In the genomic region with DNA sequence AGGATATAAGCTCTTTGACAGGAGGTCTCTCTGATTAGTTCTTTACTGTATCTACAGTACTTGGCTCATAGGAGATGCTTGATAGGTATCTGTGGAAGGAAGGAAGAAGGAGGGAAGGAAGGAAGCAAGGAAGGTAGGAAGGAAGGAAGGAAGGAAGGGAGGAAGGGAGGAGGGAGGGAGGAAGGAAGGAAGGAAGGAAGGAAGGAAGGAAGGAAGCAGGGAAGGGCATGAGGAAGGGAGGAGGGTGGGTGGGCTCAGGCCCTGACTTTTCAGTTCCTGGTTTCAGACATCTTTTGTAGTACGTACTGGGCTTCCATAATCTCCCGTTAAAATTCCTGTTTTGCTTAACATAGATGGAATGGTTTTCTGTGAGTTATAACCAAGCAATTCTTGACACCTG, we compare ENCODE assay signal across 27 cellular contexts.
"Had no signal": no experiment of that assay in that cellular context is flagged by ENCODE, and none has a peak within 500 bp of the region (broad histone marks: within the 10 kb centered on the region; RNA-seq: fewer than 3 reads in every experiment).

No MANE protein-coding gene starts in this region.

- H3K9me3 ChIP-seq: ovary, psoas muscle, sigmoid colon, stomach, thoracic aorta, thyroid gland, tibial nerve, upper lobe of left lung, vagina had no signal

- H3K4me2 ChIP-seq: neural progenitor cell had no signal

- H3K4me3 Mint-ChIP-seq: natural killer cell; nephron; neural progenitor cell; stimulated activated effector memory CD8-positive, alpha-beta T cell treated with anti-CD3 and anti-CD28 coated beads, Interleukin-12 subunit alpha, Interleukin-12 subunit beta, amount 100 ng/mL, for 72 hours; stimulated activated naive B cell treated with anti-CD40 and anti-IgM and Interleukin-4, amounts not matched to agents 10 μg/mL and 1 μg/mL and 100 μg/mL, for 72 hours; stimulated activated naive CD8-positive, alpha-beta T cell treated with anti-CD3 and anti-CD28 coated beads, Interleukin-15, Interleukin-2, amounts not matched to agents 100 ng/mL and 50 ng/mL, for 24 hours had no signal

- H3K79me2 ChIP-seq: parathyroid adenoma had no signal

- H3K27me3 ChIP-seq: neural progenitor cell, ovary, sigmoid colon, stomach, thyroid gland, tibial nerve, upper lobe of left lung, vagina had no signal

- H3K4me1 ChIP-seq: neural progenitor cell, stomach, upper lobe of left lung had no signal

- H2AFZ ChIP-seq: neural progenitor cell, parathyroid adenoma had no signal

- DNase-seq: natural killer cell; occipital lobe; ovary; posterior cingulate gyrus; psoas muscle; sigmoid colon; small intestine; stimulated activated CD4-positive, alpha-beta T cell treated with anti-CD3 and anti-CD28 coated beads, Interleukin-15, amount 100 ng/mL, for 24 hours; stimulated activated CD4-positive, alpha-beta T cell treated with anti-CD3 and anti-CD28 coated beads, Interleukin-2, amount 100 ng/mL, for 24 hours; stimulated activated CD4-positive, alpha-beta T cell treated with anti-CD3 and anti-CD28 coated beads, Interleukin-2, amount 100 ng/mL, for 48 hours; stimulated activated CD4-positive, alpha-beta T cell treated with anti-CD3 and anti-CD28 coated beads, Interleukin-4, amount 100 ng/mL, for 24 hours; stimulated activated naive B cell treated with anti-CD40 and anti-IgM and Interleukin-4, amounts not matched to agents 10 μg/mL and 1 μg/mL and 100 μg/mL, for 72 hours; stimulated activated naive CD4-positive, alpha-beta T cell treated with Interleukin-2 at 50 U/mL for 16 hours; stomach; thyroid gland; trophoblast cell; upper lobe of left lung had no signal

- H3K36me3 ChIP-seq: neural progenitor cell, ovary, sigmoid colon, stomach, thoracic aorta, thyroid gland, tibial nerve, upper lobe of left lung, vagina had no signal

- FAIRE-seq: small intestine, urothelium cell line had no signal

- H3K4me3 ChIP-seq: neural progenitor cell, ovary, psoas muscle, sigmoid colon, stomach, thoracic aorta, thyroid gland, tibial nerve, upper lobe of left lung, vagina had no signal

- H3K9ac ChIP-seq: neural progenitor cell, parathyroid adenoma had no signal

- H3K27ac ChIP-seq: neural progenitor cell, ovary, parathyroid adenoma, psoas muscle, sigmoid colon, stomach, thoracic aorta, thyroid gland, tibial nerve, upper lobe of left lung, vagina had no signal

- H3K27ac Mint-ChIP-seq: natural killer cell; nephron; neural progenitor cell; progenitor cell of endocrine pancreas; stimulated activated effector memory CD8-positive, alpha-beta T cell treated with anti-CD3 and anti-CD28 coated beads, Interleukin-12 subunit alpha, Interleukin-12 subunit beta, amount 100 ng/mL, for 72 hours; stimulated activated naive B cell treated with anti-CD40 and anti-IgM and Interleukin-4, amounts not matched to agents 10 μg/mL and 1 μg/mL and 100 μg/mL, for 72 hours; stimulated activated naive CD8-positive, alpha-beta T cell treated with anti-CD3 and anti-CD28 coated beads, Interleukin-15, Interleukin-2, amounts not matched to agents 100 ng/mL and 50 ng/mL, for 24 hours had no signal

- H3K27me3 Mint-ChIP-seq: progenitor cell of endocrine pancreas had no signal

- H3K9me3 Mint-ChIP-seq: natural killer cell; nephron; neural progenitor cell; stimulated activated effector memory CD8-positive, alpha-beta T cell treated with anti-CD3 and anti-CD28 coated beads, Interleukin-12 subunit alpha, Interleukin-12 subunit beta, amount 100 ng/mL, for 72 hours; stimulated activated naive CD8-positive, alpha-beta T cell treated with anti-CD3 and anti-CD28 coated beads, Interleukin-15, Interleukin-2, amounts not matched to agents 100 ng/mL and 50 ng/mL, for 24 hours had no signal

- H3K36me3 Mint-ChIP-seq: natural killer cell; neural progenitor cell; stimulated activated effector memory CD8-positive, alpha-beta T cell treated with anti-CD3 and anti-CD28 coated beads, Interleukin-12 subunit alpha, Interleukin-12 subunit beta, amount 100 ng/mL, for 72 hours had no signal

- ATAC-seq: natural killer cell; stimulated activated effector memory CD8-positive, alpha-beta T cell treated with anti-CD3 and anti-CD28 coated beads, Interleukin-12 subunit alpha, Interleukin-12 subunit beta, amount 100 ng/mL, for 72 hours; stimulated activated naive B cell treated with anti-CD40 and anti-IgM and Interleukin-4, amounts not matched to agents 10 μg/mL and 1 μg/mL and 100 μg/mL, for 72 hours had no signal

- H3K4me1 Mint-ChIP-seq: natural killer cell; stimulated activated effector memory CD8-positive, alpha-beta T cell treated with anti-CD3 and anti-CD28 coated beads, Interleukin-12 subunit alpha, Interleukin-12 subunit beta, amount 100 ng/mL, for 72 hours had no signal
